10 cellular contexts compared by ENCODE assay signal in genomic region chr5:132268698-132269551, GRCh38. TPM values are rescaled to one million over a fixed set of nuclear protein-coding genes. Genes with fewer than 3 reads are reported as not detected.
DNase-seq lines count a peak whose midpoint lies in the region; ATAC-seq and TF ChIP-seq lines count a peak whose summit lies in the region.
"Had no signal": no experiment of that assay in that cellular context is flagged by ENCODE, and none has a peak within 500 bp of the region (broad histone marks: within the 10 kb centered on the region; RNA-seq: fewer than 3 reads in every experiment).

No MANE protein-coding gene starts in this region.

- no peaks in the 10 kb centered on the region; the same call in 1 of the 2 replicates for H3K27me3 Mint-ChIP-seq in H9 (ENCODE audit: low read depth)
- H3K27me3 Mint-ChIP-seq in neural progenitor cell (ENCODE audit: insufficient read depth, low read depth): peaks cover 4% of the 10 kb centered on the region

- H4K20me1 ChIP-seq in H9 (ENCODE audit: control insufficient read depth, insufficient read depth, insufficient read length): no peaks in the 10 kb centered on the region
- no peaks in the 10 kb centered on the region for H4K20me1 ChIP-seq in neural progenitor cell (ENCODE audit: low read depth)

- no peak overlapping the region for H2AFZ ChIP-seq in H9 (ENCODE audit: low read length)
- no peak overlapping the region for H2AFZ ChIP-seq in neural progenitor cell (replicated peaks)

- H3K27ac ChIP-seq in H9 (ENCODE audit: insufficient read length, low read depth, low read length) (no peak overlapping the region), SJSA1 (peak overlapping the region; percentile 92), neural progenitor cell (no peak overlapping the region)
- H3K27ac ChIP-seq: HL-60 had no signal

- H3K36me3 Mint-ChIP-seq in H9 (ENCODE audit: insufficient read depth in 1 of 3, low read depth in 3 of 3) (0 out of 7 replicates have a peak, but pooled peaks cover 0 to 3% (median 1%) of the 10 kb centered on the region in 3 experiments), neural progenitor cell (peaks cover 8% of the 10 kb centered on the region)

- no peak overlapping the region for H4K5ac ChIP-seq in H9 (ENCODE audit: insufficient read length, low read depth, low read length)

- H3K27ac Mint-ChIP-seq in H9 (no peak overlapping the region; a peak in 1 of 7 replicates), neural progenitor cell (peak overlapping the region; percentile 63)
- H3K27ac Mint-ChIP-seq: activated B cell treated with CpG ODN at 0.5 μM for 24 hours had no signal

- H3K79me1 ChIP-seq in H9 (ENCODE audit: insufficient read depth, low read depth, low read length, poor library complexity, severe bottlenecking): no peaks in the 10 kb centered on the region

- H3K79me2 ChIP-seq in H9 (ENCODE audit: insufficient read depth, low read length): no peaks in the 10 kb centered on the region
- H3K79me2 ChIP-seq in neural progenitor cell (ENCODE audit: low read depth): no peaks in the 10 kb centered on the region

- H3K9ac ChIP-seq in H9 (ENCODE audit: extremely low read depth, insufficient read length, low read length) (no peak overlapping the region), neural progenitor cell (no peak overlapping the region)

- H3K4me1 Mint-ChIP-seq in H9 (peaks cover 10 to 16% of the 10 kb centered on the region in 2 experiments), neural progenitor cell (peaks cover 46% of the 10 kb centered on the region)

- H3T11ph ChIP-seq in H9 (ENCODE audit: low read length): no peak overlapping the region

- H3K36me3 ChIP-seq in SJSA1: peaks cover 91% of the 10 kb centered on the region
- no peaks in the 10 kb centered on the region for H3K36me3 ChIP-seq in neural progenitor cell

- H3F3A ChIP-seq in neural progenitor cell (ENCODE audit: low read depth): no peaks in the 10 kb centered on the region

- no CpG with 5 or more reads among the region's 8 CpGs for WGBS in H9 (ENCODE audit: extremely low coverage, insufficient read length, low lambda C conversion rate)

- H3K27me3 ChIP-seq in H9 (ENCODE audit: insufficient read depth, low read length): no peaks in the 10 kb centered on the region
- no peaks in the 10 kb centered on the region for H3K27me3 ChIP-seq in SJSA1 (replicated peaks)
- H3K27me3 ChIP-seq in neural progenitor cell: no peaks in the 10 kb centered on the region

- no peaks in the 10 kb centered on the region for H3K23me2 ChIP-seq in H9 (ENCODE audit: insufficient read length, low read depth, low read length, poor library complexity, severe bottlenecking)

- H2AK5ac ChIP-seq in H9 (ENCODE audit: insufficient read length, low read length): no peak overlapping the region

- no peak overlapping the region for H2BK15ac ChIP-seq in H9 (ENCODE audit: low read depth, low read length)

- H2BK20ac ChIP-seq in H9 (ENCODE audit: low read depth, low read length, poor library complexity, severe bottlenecking): no peak overlapping the region

- DNase-seq in H9 (peak; percentile 25), SJSA1 (ENCODE audit: low read depth in 1 of 2, low spot score in 2 of 2) (peak; percentile 90 to 95), neural progenitor cell (ENCODE audit: low spot score) (peak; percentile 39), germinal center (ENCODE audit: low spot score) (no peak), NCI-H2107 treated with DMSO at 0.1 percent for 48 hours (lab: John Stamatoyannopoulos, UW; ENCODE audit: unreplicated experiment) (no peak), iPS-NIHi7 (ENCODE audit: extremely low spot score) (no peak), NCI-H1436 (lab: John Stamatoyannopoulos, UW) (no peak)
- DNase-seq: activated B cell treated with CpG ODN at 0.5 μM for 24 hours had no signal

- no peak overlapping the region; the same call in 1 of the 2 replicates for H3K14ac ChIP-seq in H9 (ENCODE audit: insufficient read depth, low read length)

- ATAC-seq in GM18502 (IDR thresholded peaks at IDR 0.05; ENCODE audit: poor library complexity, unreplicated experiment): peak; percentile 69

- H4K8ac ChIP-seq in H9 (replicated peaks; ENCODE audit: insufficient read length, low read depth, low read length): no peak overlapping the region

- H3K56ac ChIP-seq in H9 (ENCODE audit: insufficient read length, low read depth, low read length): no peak overlapping the region

- H3K4me3 Mint-ChIP-seq in H9: no peak overlapping the region
- no peak overlapping the region for H3K4me3 Mint-ChIP-seq in neural progenitor cell
- H3K4me3 Mint-ChIP-seq: activated B cell treated with CpG ODN at 0.5 μM for 24 hours had no signal

- no peak overlapping the region for H3K4ac ChIP-seq in H9 (ENCODE audit: low read depth, low read length)

- no peak overlapping the region for H2BK5ac ChIP-seq in H9 (ENCODE audit: insufficient read length, low read length)

- no peak overlapping the region for H3K23ac ChIP-seq in H9 (ENCODE audit: insufficient read length, low read depth, low read length)

- no peak overlapping the region for H3K4me2 ChIP-seq in H9 (ENCODE audit: insufficient read depth, insufficient read length, low read length)
- no peak overlapping the region for H3K4me2 ChIP-seq in neural progenitor cell

- no peak overlapping the region for H3K18ac ChIP-seq in H9 (ENCODE audit: insufficient read length, low read depth, low read length)

- H2BK12ac ChIP-seq in H9 (ENCODE audit: insufficient read length, low read depth, low read length): no peak overlapping the region

- no peak overlapping the region for H2BK120ac ChIP-seq in H9 (ENCODE audit: low read depth, low read length, poor library complexity, severe bottlenecking)

- no peaks in the 10 kb centered on the region for H3K9me3 ChIP-seq in H9 (ENCODE audit: control insufficient read depth, low read depth, low read length)
- H3K9me3 ChIP-seq in SJSA1 (replicated peaks): no peaks in the 10 kb centered on the region
- no peaks in the 10 kb centered on the region for H3K9me3 ChIP-seq in neural progenitor cell (ENCODE audit: low read depth)

- H3K4me1 ChIP-seq in H9 (ENCODE audit: insufficient read depth, low read length) (no peaks in the 10 kb centered on the region), SJSA1 (replicated peaks) (peaks cover 67% of the 10 kb centered on the region), neural progenitor cell (peaks cover 7% of the 10 kb centered on the region)

- TF ChIP-seq CTCF in H9 (conservative IDR thresholded peaks at IDR 0.05): no peak
- TF ChIP-seq CTCF in neural progenitor cell (IDR thresholded peaks at IDR 0.05): no peak

- H3K4me3 ChIP-seq in SJSA1 (no peak overlapping the region), neural progenitor cell (no peak overlapping the region)

- H4K91ac ChIP-seq in H9 (ENCODE audit: insufficient read length, low read depth, low read length): no peak overlapping the region

- H3K9me3 Mint-ChIP-seq in H9: no peaks in the 10 kb centered on the region
- H3K9me3 Mint-ChIP-seq in neural progenitor cell: no peaks in the 10 kb centered on the region
- H3K9me3 Mint-ChIP-seq: activated B cell treated with CpG ODN at 0.5 μM for 24 hours had no signal

RNA-seq across cellular contexts. Expression of gene PDLIM4, which starts 11.4 kb away (rescaled TPM):
- total RNA-seq in H9 (2021): 7.6 and 12.2 TPM in 2 replicates
- total RNA-seq in SJSA1 (2014; rRNA removed; shearing (Covaris generic)): 52.2 and 94.1 TPM in 2 replicates
- 8.3 and 10.3 TPM in 2 replicates for total RNA-seq in neural progenitor cell (ENCODE audit: low replicate concordance)
- total RNA-seq: activated B cell treated with CpG ODN at 0.5 μM for 24 hours had no signal

RNA-seq across cellular contexts. Expression of gene SLC22A4, which starts 25.3 kb away (rescaled TPM):
- 0.70 and 0.72 TPM in 2 replicates for total RNA-seq in H9 (2021)
- 3.8 and 4.4 TPM in 2 replicates for total RNA-seq in SJSA1 (2014; rRNA removed; shearing (Covaris generic))
- 0.06 and 0.09 TPM in 2 replicates for total RNA-seq in neural progenitor cell (ENCODE audit: low replicate concordance)
- total RNA-seq: activated B cell treated with CpG ODN at 0.5 μM for 24 hours had no signal

RNA-seq across cellular contexts. Expression of gene P4HA2, which starts 41.3 kb away (rescaled TPM):
- total RNA-seq in H9 (2021): 15.1 and 15.3 TPM in 2 replicates
- 222 and 261 TPM in 2 replicates for total RNA-seq in SJSA1 (2014; rRNA removed; shearing (Covaris generic))
- 12.4 and 15.9 TPM in 2 replicates for total RNA-seq in neural progenitor cell (ENCODE audit: low replicate concordance)

Comparison
In these comparisons a context has a peak if more than half of its experiments do, and no peak if none do; other contexts are left out.
1. DNase-seq: peak in H9 (single experiment), SJSA1 (2 of 2) and neural progenitor cell (single experiment); none in germinal center (single experiment), NCI-H2107 treated with DMSO at 0.1 percent for 48 hours (single experiment), iPS-NIHi7 (single experiment) and NCI-H1436 (single experiment).
2. RNA of gene P4HA2, which starts 41.3 kb away (total RNA-seq): 222 to 261 TPM in SJSA1; 12.4 to 15.9 TPM in neural progenitor cell and 15.1 to 15.3 TPM in H9; every median in the first group is over 10 times any median in the second.